8 cellular contexts compared by ENCODE assay signal in the genomic region with DNA sequence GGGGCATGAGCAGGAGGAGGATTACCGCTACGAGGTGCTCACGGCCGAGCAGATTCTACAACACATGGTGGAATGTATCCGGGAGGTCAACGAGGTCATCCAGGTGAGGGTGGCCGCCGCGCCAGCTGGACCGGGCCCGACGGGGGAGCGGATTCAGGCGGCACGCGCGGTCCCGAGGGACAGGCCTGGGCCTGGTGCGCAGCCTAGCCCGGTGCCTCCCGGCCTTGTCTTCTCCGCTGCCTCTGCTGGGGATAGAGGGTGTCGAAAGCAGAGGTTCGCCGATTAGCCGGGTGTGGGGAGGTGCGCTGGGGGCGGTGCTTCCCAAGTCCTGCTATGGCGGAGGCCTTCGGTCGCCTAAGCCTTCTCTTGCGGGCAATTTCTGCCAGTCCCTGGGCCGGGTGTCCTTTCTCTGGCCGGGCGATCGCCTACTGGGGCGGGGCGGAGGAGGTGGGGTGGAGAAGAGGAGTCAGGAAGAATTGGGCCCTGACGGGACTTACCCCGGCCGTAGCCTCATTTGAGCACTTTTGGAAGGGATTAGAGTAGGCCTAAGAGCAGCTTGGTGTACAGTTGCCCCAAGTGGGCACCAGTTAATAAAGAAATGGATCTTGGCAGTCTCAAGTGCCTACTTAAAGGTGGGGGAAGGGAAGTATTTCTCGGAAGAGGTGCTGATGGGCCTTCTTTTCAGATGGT. TPM values are rescaled to one million over a fixed set of nuclear protein-coding genes. Genes with fewer than 3 reads are reported as not detected.
DNase-seq lines count a peak whose midpoint lies in the region; ATAC-seq and TF ChIP-seq lines count a peak whose summit lies in the region.

No MANE protein-coding gene starts in this region.

- H3K4me3 Mint-ChIP-seq in activated naive CD8-positive, alpha-beta T cell: peak overlapping the region; percentile 96

- no peaks in the 10 kb centered on the region for H3K36me3 ChIP-seq in parathyroid adenoma (ENCODE audit: control insufficient read depth, insufficient read depth, low read length)
- H3K36me3 ChIP-seq in tibial nerve: peaks cover 0 to 15% (median 0%) of the 10 kb centered on the region in 3 donors

- H3K9ac ChIP-seq in parathyroid adenoma: no peak overlapping the region

- H3K4me1 ChIP-seq in parathyroid adenoma (peaks cover 14% of the 10 kb centered on the region), tibial nerve (peaks cover 0 to 61% (median 38%) of the 10 kb centered on the region in 4 donors)

- H3K4me3 ChIP-seq in parathyroid adenoma (ENCODE audit: low read depth, low read length) (peak overlapping the region; percentile 87), tibial nerve (peak overlapping the region; percentile 71 to 86 (median 81))

- peak in 1 of 2 donors; percentile 65 for TF ChIP-seq EP300 in tibial nerve (IDR thresholded peaks at IDR 0.05)

- no peak for TF ChIP-seq CTCF in parathyroid adenoma (IDR thresholded peaks at IDR 0.05)
- no peak for TF ChIP-seq CTCF in tibial nerve (IDR thresholded peaks at IDR 0.05)

- H3K36me3 Mint-ChIP-seq in activated naive CD8-positive, alpha-beta T cell: peaks cover 2% of the 10 kb centered on the region

- TF ChIP-seq POLR2A in tibial nerve (IDR thresholded peaks at IDR 0.05): peak; percentile 18 to 55

- no peaks in the 10 kb centered on the region for H3K9me3 Mint-ChIP-seq in activated naive CD8-positive, alpha-beta T cell (ENCODE audit: low read depth)

- H2AFZ ChIP-seq in parathyroid adenoma: peak overlapping the region; percentile 31

- intact Hi-C loops in Right ventricle myocardium superior (cut with DNase I): no loop called here

- H3K9me3 ChIP-seq in parathyroid adenoma (ENCODE audit: control insufficient read depth, low read length) (no peaks in the 10 kb centered on the region), tibial nerve (no peaks in the 10 kb centered on the region)

- 0% methylated on average over 19 to 40 of the region's 42 CpGs for WGBS in tibial nerve, 2 donors

- H3K4me1 Mint-ChIP-seq in activated naive CD8-positive, alpha-beta T cell (ENCODE audit: low read depth): peaks cover 57% of the 10 kb centered on the region

- H3K4me2 ChIP-seq in parathyroid adenoma (ENCODE audit: low read length): peak overlapping the region; percentile 98

- DNase-seq in ELF-1 (ENCODE audit: low read depth, low spot score) (peak; percentile 72), H4 (ENCODE audit: low spot score) (peak; percentile 48), M059J (ENCODE audit: low read depth) (peak; percentile 76), SKM-1 (lab: John Stamatoyannopoulos, UW; ENCODE audit: unreplicated experiment) (peak; percentile 67), Right ventricle myocardium superior (peak; percentile 87), tibial nerve (ENCODE audit: low spot score in 2 of 2) (peak; percentile 48 to 64)

- H3K27me3 ChIP-seq in parathyroid adenoma (ENCODE audit: control insufficient read depth, insufficient read depth, low read length) (no peaks in the 10 kb centered on the region), tibial nerve (no peaks in the 10 kb centered on the region)

- peak overlapping the region; percentile 93 for H3K27ac Mint-ChIP-seq in activated naive CD8-positive, alpha-beta T cell

- peaks cover 35% of the 10 kb centered on the region for H3K79me2 ChIP-seq in parathyroid adenoma

- no peaks in the 10 kb centered on the region for H3K27me3 Mint-ChIP-seq in activated naive CD8-positive, alpha-beta T cell

- H3K27ac ChIP-seq in parathyroid adenoma (peak overlapping the region; percentile 99), tibial nerve (peak overlapping the region; percentile 99 to 100 (median 100))

- ATAC-seq in Right ventricle myocardium superior (ENCODE audit: poor library complexity): peak; percentile 41

RNA-seq across cellular contexts. Expression of a gene that starts 0.9 kb away (rescaled TPM):
- 25.6 and 32.2 TPM in 2 replicates for total RNA-seq in H4 (2014; rRNA removed; shearing (Covaris generic))
- 25.0 and 31.6 TPM in 2 replicates for total RNA-seq in M059J (2014; rRNA removed; shearing (Covaris generic))
- 176 TPM for total RNA-seq in Right ventricle myocardium superior
- total RNA-seq in tibial nerve: 10 to 100 TPM; 30.6 to 58.6 (median 45.1) TPM

Comparison
In these comparisons a context has a peak if more than half of its experiments do, and no peak if none do; other contexts are left out.
1. Peak in every context shown above with its lines: DNase-seq, ATAC-seq, H3K4me3 ChIP-seq and H3K27ac ChIP-seq.